9 cellular contexts compared by ENCODE assay signal in genomic region chr18:13003466-13003896, GRCh38. TPM values are rescaled to one million over a fixed set of nuclear protein-coding genes. Genes with fewer than 3 reads are reported as not detected.
DNase-seq lines count a peak whose midpoint lies in the region; ATAC-seq and TF ChIP-seq lines count a peak whose summit lies in the region.
"Had no signal": no experiment of that assay in that cellular context is flagged by ENCODE, and none has a peak within 500 bp of the region (broad histone marks: within the 10 kb centered on the region; RNA-seq: fewer than 3 reads in every experiment).

No MANE protein-coding gene starts in this region.

- H3K4me3 Mint-ChIP-seq in CD8-positive, alpha-beta T cell: no peak overlapping the region
- no peak overlapping the region for H3K4me3 Mint-ChIP-seq in mesothelial cell of epicardium

- H3K27ac Mint-ChIP-seq in CD8-positive, alpha-beta T cell: no peak overlapping the region
- no peak overlapping the region for H3K27ac Mint-ChIP-seq in mesothelial cell of epicardium

- no peak overlapping the region for H3K27ac ChIP-seq in CD8-positive, alpha-beta T cell (ENCODE audit: low read depth, low read length)
- no peak overlapping the region for H3K27ac ChIP-seq in colonic mucosa
- H3K27ac ChIP-seq: SK-N-MC had no signal

- DNase-seq in CD8-positive, alpha-beta T cell: peak in 1 of 7 experiments; percentile 6
- DNase-seq in GM20000 (ENCODE audit: low spot score) (peak; percentile 33), NCI-H82 treated with DMSO at 0.1 percent for 48 hours (lab: John Stamatoyannopoulos, UW; ENCODE audit: unreplicated experiment) (peak; percentile 44), colonic mucosa (peak; percentile 24), mesothelial cell of epicardium (ENCODE audit: low spot score in 2 of 2, unreplicated experiment in 2 of 2) (no peak), C1 segment of cervical spinal cord (lab: John Stamatoyannopoulos, UW) (no peak)

- CTCF ChIA-PET in CD8-positive, alpha-beta T cell (lab: Charles Lee): interaction anchor here (0.6 to 1.0 kb wide), 2 partner anchors 155 to 156 kb away, joined by 3 read pairs; no protein-coding TSS in a partner anchor

- TF ChIP-seq CTCF in CD8-positive, alpha-beta T cell (IDR thresholded peaks at IDR 0.05): peak; percentile 28
- TF ChIP-seq CTCF in GM20000 (IDR thresholded peaks at IDR 0.05; ENCODE audit: extremely low read depth, missing control alignments) (peak; percentile 24), colonic mucosa (IDR thresholded peaks at IDR 0.05) (no peak), mesothelial cell of epicardium (IDR thresholded peaks at IDR 0.05; ENCODE audit: unreplicated experiment) (peak; percentile 43)

- POLR2A ChIA-PET in CD8-positive, alpha-beta T cell (lab: Charles Lee): no interaction called here

- H3K27me3 ChIP-seq in CD8-positive, alpha-beta T cell (ENCODE audit: insufficient read depth, low read length): no peaks in the 10 kb centered on the region
- no peaks in the 10 kb centered on the region for H3K27me3 ChIP-seq in colonic mucosa

- H3K4me1 Mint-ChIP-seq in CD8-positive, alpha-beta T cell (ENCODE audit: low read depth): peaks cover 20% of the 10 kb centered on the region
- H3K4me1 Mint-ChIP-seq in mesothelial cell of epicardium: peaks cover 9% of the 10 kb centered on the region

- peaks cover 9% of the 10 kb centered on the region for H3K36me3 ChIP-seq in CD8-positive, alpha-beta T cell (ENCODE audit: insufficient read depth, low read length)
- peaks cover 1% of the 10 kb centered on the region for H3K36me3 ChIP-seq in colonic mucosa

- peaks cover 39% of the 10 kb centered on the region for H3K36me3 Mint-ChIP-seq in CD8-positive, alpha-beta T cell
- peaks cover 3% of the 10 kb centered on the region for H3K36me3 Mint-ChIP-seq in mesothelial cell of epicardium

- ATAC-seq in CD8-positive, alpha-beta T cell: no peak
- no peak for ATAC-seq in HG02970 (IDR thresholded peaks at IDR 0.05; ENCODE audit: low FRiP score, unreplicated experiment)
- ATAC-seq in HG03139 (IDR thresholded peaks at IDR 0.05; ENCODE audit: unreplicated experiment): no peak

- no peaks in the 10 kb centered on the region for H3K27me3 Mint-ChIP-seq in CD8-positive, alpha-beta T cell (ENCODE audit: low read depth)
- H3K27me3 Mint-ChIP-seq in mesothelial cell of epicardium (ENCODE audit: low read depth): no peaks in the 10 kb centered on the region

- intact Hi-C loops in CD8-positive, alpha-beta T cell (cut with DNase I, micrococcal nuclease): no loop called here
- intact Hi-C loops in colonic mucosa (cut with DNase I): no loop called here

- no peaks in the 10 kb centered on the region for H3K4me1 ChIP-seq in CD8-positive, alpha-beta T cell (ENCODE audit: insufficient read depth, low read length)
- H3K4me1 ChIP-seq in colonic mucosa: no peaks in the 10 kb centered on the region

- no peaks in the 10 kb centered on the region for H3K9me3 Mint-ChIP-seq in CD8-positive, alpha-beta T cell
- no peaks in the 10 kb centered on the region for H3K9me3 Mint-ChIP-seq in mesothelial cell of epicardium

- H3K9ac ChIP-seq in colonic mucosa (ENCODE audit: low read depth in 2 of 2, low read length in 2 of 2): no peak overlapping the region

- no peaks in the 10 kb centered on the region for H3K9me3 ChIP-seq in CD8-positive, alpha-beta T cell (ENCODE audit: low read length)
- no peaks in the 10 kb centered on the region for H3K9me3 ChIP-seq in colonic mucosa

- no peak overlapping the region for H3K4me3 ChIP-seq in CD8-positive, alpha-beta T cell (ENCODE audit: low read depth, low read length)
- H3K4me3 ChIP-seq in colonic mucosa: no peak overlapping the region
- H3K4me3 ChIP-seq: SK-N-MC had no signal

RNA-seq across cellular contexts. Expression of gene CEP192, which starts 12.3 kb away (rescaled TPM):
- 10 to 100 TPM; 22.8 to 24.3 TPM for total RNA-seq in CD8-positive, alpha-beta T cell
- 10 to 100 TPM; 23.7 to 26.9 TPM for total RNA-seq in colonic mucosa
- total RNA-seq in mesothelial cell of epicardium: 32.7 to 36.5 TPM (median 34.6 TPM) in 3 replicates

RNA-seq across cellular contexts. Expression of gene SEH1L, which starts 55.7 kb away (rescaled TPM):
- 10 to 100 TPM; 23.9 to 27.6 TPM for total RNA-seq in CD8-positive, alpha-beta T cell
- total RNA-seq in colonic mucosa (10 to 100 TPM; 35.1 to 55.6 TPM), mesothelial cell of epicardium (50.5 to 51.5 TPM (median 50.7 TPM) in 3 replicates)

Comparison
In these comparisons a context has a peak if more than half of its experiments do, and no peak if none do; other contexts are left out.
1. DNase-seq: peak in GM20000 (single experiment), NCI-H82 treated with DMSO at 0.1 percent for 48 hours (single experiment) and colonic mucosa (single experiment); none in mesothelial cell of epicardium (0 of 2) and C1 segment of cervical spinal cord (0 of 14).